ENCODE assay signal across 33 cellular contexts in genomic region chr7:37514520-37514919, GRCh38.
"Had no signal": no experiment of that assay in that cellular context is flagged by ENCODE, and none has a peak within 500 bp of the region (broad histone marks: within the 10 kb centered on the region; RNA-seq: fewer than 3 reads in every experiment).

No MANE protein-coding gene starts in this region.

- H3K4me3 Mint-ChIP-seq: activated CD4-positive, alpha-beta memory T cell treated with anti-CD3 and anti-CD28 coated beads, Interleukin-2, amount 10 ng/mL, durations not matched to agents 7 days and 5 days; activated CD4-positive, alpha-beta T cell treated with anti-CD3 and anti-CD28 coated beads for 36 hours; activated CD4-positive, alpha-beta T cell treated with anti-CD3 and anti-CD28 coated beads, Interleukin-2, amount 10 ng/mL, durations not matched to agents 24 days and 14 days; activated naive CD8-positive, alpha-beta T cell; activated T-cell treated with anti-CD3 and anti-CD28 coated beads, Interleukin-2, amount 50 U/mL, for 24 hours; activated T-helper 17 cell treated with anti-CD3 and anti-CD28 coated beads, Interleukin-2, amount 50 U/mL, for 72 hours; effector memory CD8-positive, alpha-beta T cell; T-helper 17 cell; T-helper 2 cell treated with Interferon-gamma antibody and Interleukin-4, amounts not matched to agents 5 μg/mL and 100 μg/mL, for 36 hours had no signal

- H3K9me3 Mint-ChIP-seq: activated CD4-positive, alpha-beta memory T cell treated with anti-CD3 and anti-CD28 coated beads, Interleukin-2, amount 10 ng/mL, durations not matched to agents 7 days and 5 days; activated T-cell treated with anti-CD3 and anti-CD28 coated beads, Interleukin-2, amount 50 U/mL, for 24 hours; activated T-helper 17 cell treated with anti-CD3 and anti-CD28 coated beads, Interleukin-2, amount 50 U/mL, for 72 hours; effector memory CD8-positive, alpha-beta T cell; T-helper 2 cell treated with Interferon-gamma antibody and Interleukin-4, amounts not matched to agents 5 μg/mL and 100 μg/mL, for 36 hours had no signal

- H3K27me3 ChIP-seq: brain microvascular endothelial cell, esophagus muscularis mucosa, foreskin keratinocyte had no signal

- H3K4me1 ChIP-seq: esophagus muscularis mucosa, foreskin keratinocyte, gastroesophageal sphincter had no signal

- H3K36me3 Mint-ChIP-seq: activated naive CD8-positive, alpha-beta T cell had no signal

- DNase-seq: activated CD4-positive, alpha-beta memory T cell treated with anti-CD3 and anti-CD28 coated beads, Interleukin-2, amount 10 ng/mL, durations not matched to agents 7 days and 5 days; activated CD4-positive, alpha-beta T cell treated with anti-CD3 and anti-CD28 coated beads for 36 hours; activated CD4-positive, alpha-beta T cell treated with anti-CD3 and anti-CD28 coated beads, Interleukin-2, amount 10 ng/mL, durations not matched to agents 24 days and 14 days; activated CD4-positive, alpha-beta T cell treated with anti-CD3 and anti-CD28 coated beads, Interleukin-2, amount 50 U/mL, for 4 hours; activated CD4-positive, CD25-positive, alpha-beta regulatory T cell; activated CD4-positive, CD25-positive, alpha-beta regulatory T cell treated with anti-CD3 and anti-CD28 coated beads, Interleukin-2, amount 50 U/mL, for 72 hours; activated CD8-positive, alpha-beta memory T cell treated with anti-CD3 and anti-CD28 coated beads, Interleukin-2, amount 50 U/mL, for 48 hours; activated effector memory CD4-positive, alpha-beta T cell treated with Interleukin-2 at 50 U/mL for 16 hours; activated gamma-delta T cell treated with Interleukin-2 at 50 U/mL for 16 hours; activated naive CD4-positive, alpha-beta T cell treated with anti-CD3 and anti-CD28 coated beads, Interleukin-2, amount 50 U/mL, for 16 hours; activated naive CD4-positive, alpha-beta T cell treated with Interleukin-2 at 50 U/mL for 16 hours; activated T-cell treated with anti-CD3 and anti-CD28 coated beads for 4 hours; activated T-cell treated with anti-CD3 and anti-CD28 coated beads, Interleukin-2, amount 50 U/mL, for 24 hours; amniotic stem cell; anterior cingulate cortex; brain microvascular endothelial cell; caudate nucleus; cortex of kidney; dermis blood vessel endothelial cell; effector CD4-positive, alpha-beta T cell; effector memory CD8-positive, alpha-beta T cell; erythroblast; foreskin keratinocyte; heart right ventricle; T-helper 1 cell; T-helper 17 cell; T1000; WERI-Rb-1 had no signal

- H3K36me3 ChIP-seq: brain microvascular endothelial cell, esophagus muscularis mucosa, gastroesophageal sphincter, heart right ventricle, WERI-Rb-1 had no signal

- ATAC-seq: activated CD4-positive, alpha-beta T cell treated with anti-CD3 and anti-CD28 coated beads for 36 hours; activated T-helper 17 cell treated with anti-CD3 and anti-CD28 coated beads, Interleukin-2, amount 50 U/mL, for 72 hours; effector memory CD8-positive, alpha-beta T cell; foreskin keratinocyte; gastroesophageal sphincter; heart right ventricle; T-helper 17 cell had no signal

- H3K9me3 ChIP-seq: esophagus muscularis mucosa, gastroesophageal sphincter, heart right ventricle had no signal

- H3K4me3 ChIP-seq: esophagus muscularis mucosa, gastroesophageal sphincter, heart right ventricle had no signal

- H3K4me1 Mint-ChIP-seq: activated CD4-positive, alpha-beta memory T cell treated with anti-CD3 and anti-CD28 coated beads, Interleukin-2, amount 10 ng/mL, durations not matched to agents 7 days and 5 days; activated CD4-positive, alpha-beta T cell treated with anti-CD3 and anti-CD28 coated beads for 36 hours; activated CD4-positive, alpha-beta T cell treated with anti-CD3 and anti-CD28 coated beads, Interleukin-2, amount 10 ng/mL, durations not matched to agents 24 days and 14 days; activated T-helper 17 cell treated with anti-CD3 and anti-CD28 coated beads, Interleukin-2, amount 50 U/mL, for 72 hours had no signal

- H3K27ac ChIP-seq: brain microvascular endothelial cell, esophagus muscularis mucosa, foreskin keratinocyte, gastroesophageal sphincter, heart right ventricle, WERI-Rb-1 had no signal

- H3K27ac Mint-ChIP-seq: activated CD4-positive, alpha-beta memory T cell treated with anti-CD3 and anti-CD28 coated beads, Interleukin-2, amount 10 ng/mL, durations not matched to agents 7 days and 5 days; activated CD4-positive, alpha-beta T cell treated with anti-CD3 and anti-CD28 coated beads for 36 hours; activated CD4-positive, alpha-beta T cell treated with anti-CD3 and anti-CD28 coated beads, Interleukin-2, amount 10 ng/mL, durations not matched to agents 24 days and 14 days; activated naive CD8-positive, alpha-beta T cell; activated T-cell treated with anti-CD3 and anti-CD28 coated beads, Interleukin-2, amount 50 U/mL, for 24 hours; activated T-helper 17 cell treated with anti-CD3 and anti-CD28 coated beads, Interleukin-2, amount 50 U/mL, for 72 hours; effector memory CD8-positive, alpha-beta T cell; T-helper 17 cell; T-helper 2 cell treated with Interferon-gamma antibody and Interleukin-4, amounts not matched to agents 5 μg/mL and 100 μg/mL, for 36 hours had no signal

- H3K27me3 Mint-ChIP-seq: activated naive CD8-positive, alpha-beta T cell had no signal
